ENCODE assay signal across 8 cellular contexts in the genomic region with DNA sequence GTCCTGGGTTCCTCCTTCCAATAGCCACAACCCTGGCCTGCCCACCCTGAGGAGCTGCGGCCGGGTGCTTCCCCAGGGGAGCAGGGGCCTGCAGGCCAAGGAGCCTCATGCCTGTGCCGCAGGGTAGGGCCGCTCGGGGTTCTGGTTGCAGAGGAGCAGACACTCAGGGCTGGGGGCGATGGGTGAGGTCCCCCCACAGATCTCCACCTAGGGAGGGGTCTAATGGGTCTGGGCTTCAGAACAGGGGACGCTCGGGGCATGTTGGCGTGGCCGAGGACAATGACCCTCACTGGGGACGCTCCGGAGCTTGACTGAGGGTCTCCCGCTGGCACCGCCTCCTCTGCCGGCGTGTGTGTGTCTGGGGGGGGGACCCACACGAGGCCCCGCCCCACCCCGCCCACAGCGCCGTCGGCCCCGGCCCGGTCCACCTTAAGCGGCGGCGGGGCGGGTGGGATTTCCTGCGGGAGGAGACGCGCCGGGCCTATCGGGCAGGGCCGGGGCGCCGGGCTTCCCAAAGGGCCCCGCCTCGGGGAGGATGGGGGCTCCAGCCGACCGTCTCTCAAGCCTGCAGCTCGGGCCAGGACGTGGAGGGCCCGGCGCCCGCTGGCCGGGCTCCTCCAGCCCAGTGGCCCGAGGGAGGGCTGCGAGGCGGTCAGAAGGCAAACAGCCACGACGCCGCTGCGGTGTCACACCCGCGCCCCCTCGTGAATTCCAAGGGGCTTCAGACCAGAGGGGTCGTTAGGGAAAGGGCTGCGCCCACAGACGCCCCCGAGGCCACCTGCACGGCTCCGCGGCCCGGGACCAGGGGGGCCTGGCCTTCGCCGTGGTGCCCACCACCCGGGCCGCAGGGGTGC. TPM values are rescaled to one million over a fixed set of nuclear protein-coding genes. Genes with fewer than 3 reads are reported as not detected.
DNase-seq lines count a peak whose midpoint lies in the region; ATAC-seq, FAIRE-seq and TF ChIP-seq lines count a peak whose summit lies in the region.

No MANE protein-coding gene starts in this region.

- no peak for FAIRE-seq in H1 (lab: Jason Lieb, UNC)

- H2BK5ac ChIP-seq in H9 (ENCODE audit: insufficient read length, low read length) (no peak overlapping the region), H1 (ENCODE audit: low read depth, low read length) (no peak overlapping the region), mesenchymal stem cell (ENCODE audit: low read depth, low read length, poor library complexity, severe bottlenecking) (peak overlapping the region; percentile 57)

- peak overlapping the region; percentile 57 to 73; a peak in 4 of 5 replicates for H3K4me3 Mint-ChIP-seq in H9
- H3K4me3 Mint-ChIP-seq in activated CD8-positive, alpha-beta memory T cell treated with anti-CD3 and anti-CD28 coated beads, Interleukin-2, amount 10 ng/mL, durations not matched to agents 7 days and 5 days: no peak overlapping the region

- CTCF ChIA-PET in activated CD8-positive, alpha-beta memory T cell treated with anti-CD3 and anti-CD28 coated beads, Interleukin-2, amount 10 ng/mL, durations not matched to agents 7 days and 5 days (lab: Charles Lee): interaction anchor here (0.9 to 3.9 kb wide), 4 partner anchors 35 to 167 kb away, joined by 3 to 28 read pairs (median 3); no protein-coding TSS in a partner anchor
- CTCF ChIA-PET in H1 (lab: Charles Lee; ENCODE audit: partially characterized antibody): interaction anchor here (1.0 to 2.6 kb wide), 7 partner anchors 10 to 163 kb away, joined by 3 to 18 read pairs (median 4); a partner anchor contains a TSS

- no CpG with 5 or more reads among the region's 68 CpGs for WGBS in H9 (ENCODE audit: extremely low coverage, insufficient read length, low lambda C conversion rate)
- WGBS in H1 (ENCODE audit: extremely low coverage in 1 of 2, insufficient coverage in 1 of 2, insufficient read length in 1 of 2, insufficient replicate concordance in 2 of 2, low coverage in 1 of 2, low lambda C conversion rate in 2 of 2, missing lambda C conversion rate in 1 of 2), 2 experiments: 14% methylated on average over 40 of the region's 68 CpGs; no CpG with 5 or more reads in 1 of the 2 experiments
- WGBS in mesenchymal stem cell: 12% methylated on average over 54 of the region's 68 CpGs

- H3K9me3 Mint-ChIP-seq in H9: no peaks in the 10 kb centered on the region
- H3K9me3 Mint-ChIP-seq in activated CD8-positive, alpha-beta memory T cell treated with anti-CD3 and anti-CD28 coated beads, Interleukin-2, amount 10 ng/mL, durations not matched to agents 7 days and 5 days (ENCODE audit: low read depth): no peaks in the 10 kb centered on the region

- no peak overlapping the region for H3K27ac Mint-ChIP-seq in H9
- H3K27ac Mint-ChIP-seq in activated CD8-positive, alpha-beta memory T cell treated with anti-CD3 and anti-CD28 coated beads, Interleukin-2, amount 10 ng/mL, durations not matched to agents 7 days and 5 days: no peak overlapping the region

- TF ChIP-seq RAD21 in H1 (IDR thresholded peaks at IDR 0.05 in 1 of 2, conservative IDR thresholded peaks at IDR 0.05 in 1 of 2; ENCODE audit: low read depth in 2 of 2, low read length in 2 of 2): no peak

- ATAC-seq in activated CD8-positive, alpha-beta memory T cell treated with anti-CD3 and anti-CD28 coated beads, Interleukin-2, amount 10 ng/mL, durations not matched to agents 7 days and 5 days: peak; percentile 68
- ATAC-seq in HG03039 (IDR thresholded peaks at IDR 0.05; ENCODE audit: unreplicated experiment): no peak

- no peaks in the 10 kb centered on the region for H3K27me3 ChIP-seq in H9 (ENCODE audit: insufficient read depth, low read length)
- no peaks in the 10 kb centered on the region; a peak in 2 of 7 replicates for H3K27me3 ChIP-seq in H1 (replicated peaks in 1 of 4; ENCODE audit: control insufficient read depth in 3 of 4, extremely low read depth in 1 of 4, insufficient read depth in 3 of 4, low read length in 3 of 4)
- no peaks in the 10 kb centered on the region for H3K27me3 ChIP-seq in mesenchymal stem cell (ENCODE audit: control insufficient read depth in 1 of 2, insufficient read depth in 1 of 2, low read length in 2 of 2)

- H3K27ac ChIP-seq in H9 (ENCODE audit: insufficient read length, low read depth, low read length): no peak overlapping the region
- H3K27ac ChIP-seq in H1 (ENCODE audit: low read depth, low read length): no peak overlapping the region; the same call in 1 of the 2 replicates
- no peak overlapping the region for H3K27ac ChIP-seq in mesenchymal stem cell (ENCODE audit: low read length, poor library complexity, severe bottlenecking)

- H4K5ac ChIP-seq in H9 (ENCODE audit: insufficient read length, low read depth, low read length): no peak overlapping the region
- H4K5ac ChIP-seq in H1 (ENCODE audit: insufficient read length, low read depth, low read length): peak overlapping the region; percentile 26

- H4K91ac ChIP-seq in H9 (ENCODE audit: insufficient read length, low read depth, low read length) (no peak overlapping the region), H1 (replicated peaks; ENCODE audit: insufficient read length, low read length) (no peak overlapping the region), mesenchymal stem cell (ENCODE audit: low read length) (peak overlapping the region; percentile 92)

- H3K36me3 Mint-ChIP-seq in H9 (ENCODE audit: insufficient read depth in 1 of 3, low read depth in 3 of 3): peaks cover 8 to 23% (median 19%) of the 10 kb centered on the region in 3 experiments; a peak in 6 of 7 replicates
- H3K36me3 Mint-ChIP-seq in activated CD8-positive, alpha-beta memory T cell treated with anti-CD3 and anti-CD28 coated beads, Interleukin-2, amount 10 ng/mL, durations not matched to agents 7 days and 5 days: peaks cover 10% of the 10 kb centered on the region

- no peak overlapping the region for H2BK120ac ChIP-seq in H9 (ENCODE audit: low read depth, low read length, poor library complexity, severe bottlenecking)
- no peak overlapping the region for H2BK120ac ChIP-seq in H1 (replicated peaks; ENCODE audit: low read depth, low read length)
- H2BK120ac ChIP-seq in mesenchymal stem cell (ENCODE audit: low read depth, low read length): peak overlapping the region; percentile 87

- H3K36me3 ChIP-seq in H1 (ENCODE audit: control insufficient read depth in 2 of 4, insufficient read depth in 4 of 4, low read length in 3 of 4) (peaks cover 8 to 22% (median 11%) of the 10 kb centered on the region in 4 experiments; a peak in 6 of 8 replicates), mesenchymal stem cell (ENCODE audit: control insufficient read depth in 1 of 2, insufficient read depth in 2 of 2, low read depth in 1 of 2, low read length in 2 of 2) (peaks cover 21 to 44% of the 10 kb centered on the region in 2 experiments)

- peaks cover 8% of the 10 kb centered on the region in 2 experiments for H3K4me1 Mint-ChIP-seq in H9
- peaks cover 21% of the 10 kb centered on the region for H3K4me1 Mint-ChIP-seq in activated CD8-positive, alpha-beta memory T cell treated with anti-CD3 and anti-CD28 coated beads, Interleukin-2, amount 10 ng/mL, durations not matched to agents 7 days and 5 days

- H3K4me1 ChIP-seq in H9 (ENCODE audit: insufficient read depth, low read length) (no peaks in the 10 kb centered on the region), H1 (replicated peaks in 1 of 4; ENCODE audit: control insufficient read depth in 3 of 4, insufficient read depth in 4 of 4, low read length in 3 of 4) (peaks cover 0 to 12% (median 7%) of the 10 kb centered on the region in 4 experiments; a peak in 4 of 7 replicates), mesenchymal stem cell (ENCODE audit: control insufficient read depth, insufficient read depth, low read depth, low read length) (peaks cover 39% of the 10 kb centered on the region)

- TF ChIP-seq EP300 in H1 (IDR thresholded peaks at IDR 0.05; ENCODE audit: borderline replicate concordance in 1 of 2, low read depth in 2 of 2, low read length in 2 of 2): no peak

- H3K79me2 ChIP-seq in H9 (ENCODE audit: insufficient read depth, low read length) (no peaks in the 10 kb centered on the region), H1 (ENCODE audit: control insufficient read depth in 1 of 2, insufficient read depth in 2 of 2, low read length in 2 of 2) (peaks cover 0 to 8% of the 10 kb centered on the region in 2 experiments; a peak in 1 of 4 replicates)

- TF ChIP-seq POLR2A in H1 (IDR thresholded peaks at IDR 0.05; ENCODE audit: control extremely low read depth in 1 of 2, low read depth in 2 of 2, low read length in 2 of 2): no peak

- peaks cover 4% of the 10 kb centered on the region for H3K23me2 ChIP-seq in H9 (ENCODE audit: insufficient read length, low read depth, low read length, poor library complexity, severe bottlenecking)
- peaks cover 7% of the 10 kb centered on the region; the same call in 1 of the 2 replicates for H3K23me2 ChIP-seq in H1 (ENCODE audit: low read depth, low read length)

- no peak overlapping the region for H3K56ac ChIP-seq in H9 (ENCODE audit: insufficient read length, low read depth, low read length)
- peak overlapping the region; percentile 59 for H3K56ac ChIP-seq in H1 (replicated peaks; ENCODE audit: insufficient read length, low read depth, low read length)

- H2BK15ac ChIP-seq in H9 (ENCODE audit: low read depth, low read length): no peak overlapping the region
- H2BK15ac ChIP-seq in H1 (ENCODE audit: low read length): no peak overlapping the region; the same call in none of the 2 replicates
- H2BK15ac ChIP-seq in mesenchymal stem cell (ENCODE audit: low read depth, poor library complexity, severe bottlenecking): peak overlapping the region; percentile 56

- H3K4me3 ChIP-seq in H1 (ENCODE audit: extremely low read depth in 1 of 4, insufficient read depth in 2 of 4, low read depth in 3 of 4, low read length in 4 of 4): peak overlapping the region; percentile 47 to 76 (median 54)
- H3K4me3 ChIP-seq in mesenchymal stem cell (ENCODE audit: insufficient read depth in 1 of 2, low read depth in 1 of 2, low read length in 2 of 2): peak overlapping the region; percentile 85 to 86

- H3K23ac ChIP-seq in H9 (ENCODE audit: insufficient read length, low read depth, low read length): no peak overlapping the region
- H3K23ac ChIP-seq in H1 (ENCODE audit: insufficient read length): no peak overlapping the region
- H3K23ac ChIP-seq in mesenchymal stem cell (ENCODE audit: low read length in 2 of 2): peak overlapping the region; percentile 63 to 81

- H2AFZ ChIP-seq in H9 (ENCODE audit: low read length) (no peak overlapping the region), H1 (ENCODE audit: low read length) (peak overlapping the region; percentile 60; the same call in 1 of the 2 replicates), mesenchymal stem cell (ENCODE audit: low read depth, low read length) (peak overlapping the region; percentile 80)

- H3K18ac ChIP-seq in H9 (ENCODE audit: insufficient read length, low read depth, low read length) (no peak overlapping the region), H1 (ENCODE audit: extremely low read depth, low read length) (no peak overlapping the region; the same call in 1 of the 2 replicates), mesenchymal stem cell (ENCODE audit: low read depth in 1 of 2, low read length in 2 of 2) (peak overlapping the region; percentile 92 to 97)

- H3K4me2 ChIP-seq in H9 (ENCODE audit: insufficient read depth, insufficient read length, low read length): peak overlapping the region; percentile 14
- H3K4me2 ChIP-seq in H1 (ENCODE audit: insufficient read depth in 1 of 2, low read depth in 2 of 2, low read length in 2 of 2): peak overlapping the region; percentile 58 to 67
- peak overlapping the region; percentile 84 for H3K4me2 ChIP-seq in mesenchymal stem cell (ENCODE audit: low read length, poor library complexity, severe bottlenecking)

- H3K14ac ChIP-seq in H9 (ENCODE audit: insufficient read depth, low read length): no peak overlapping the region
- H3K14ac ChIP-seq in H1 (ENCODE audit: insufficient read length): no peak overlapping the region
- H3K14ac ChIP-seq in mesenchymal stem cell (ENCODE audit: low read length in 2 of 2): peak overlapping the region in 1 of 2 experiments; percentile 84

- H3K9me3 ChIP-seq in H9 (ENCODE audit: control insufficient read depth, low read depth, low read length) (no peaks in the 10 kb centered on the region), H1 (ENCODE audit: insufficient read depth in 2 of 2, low read depth in 1 of 2, low read length in 1 of 2) (no peaks in the 10 kb centered on the region), mesenchymal stem cell (ENCODE audit: control insufficient read depth, low read length) (no peaks in the 10 kb centered on the region)

- H3K9ac ChIP-seq in H9 (ENCODE audit: extremely low read depth, insufficient read length, low read length) (no peak overlapping the region), H1 (replicated peaks in 1 of 4; ENCODE audit: extremely low read depth in 1 of 4, low read depth in 3 of 4, low read length in 3 of 4) (no peak overlapping the region), mesenchymal stem cell (ENCODE audit: low read length) (peak overlapping the region; percentile 87)

- H3K27me3 Mint-ChIP-seq in H9 (ENCODE audit: low read depth): no peaks in the 10 kb centered on the region; the same call in 1 of the 2 replicates
- H3K27me3 Mint-ChIP-seq in activated CD8-positive, alpha-beta memory T cell treated with anti-CD3 and anti-CD28 coated beads, Interleukin-2, amount 10 ng/mL, durations not matched to agents 7 days and 5 days: no peaks in the 10 kb centered on the region

- H4K8ac ChIP-seq in H9 (replicated peaks; ENCODE audit: insufficient read length, low read depth, low read length) (no peak overlapping the region), H1 (ENCODE audit: extremely low read depth, insufficient read depth, low read length) (no peak overlapping the region; the same call in 1 of the 2 replicates), mesenchymal stem cell (ENCODE audit: low read length) (peak overlapping the region; percentile 87)

- TF ChIP-seq CTCF in H9 (conservative IDR thresholded peaks at IDR 0.05) (no peak), H1 (IDR thresholded peaks at IDR 0.05; ENCODE audit: control extremely low read depth in 1 of 3, insufficient read depth in 1 of 3, low read depth in 1 of 3, low read length in 3 of 3) (no peak)

- H2BK20ac ChIP-seq in H9 (ENCODE audit: low read depth, low read length, poor library complexity, severe bottlenecking): no peak overlapping the region
- H2BK20ac ChIP-seq in H1 (ENCODE audit: low read length): no peak overlapping the region

- peaks cover 2% of the 10 kb centered on the region for H4K20me1 ChIP-seq in H9 (ENCODE audit: control insufficient read depth, insufficient read depth, insufficient read length)
- H4K20me1 ChIP-seq in H1 (replicated peaks in 1 of 2; ENCODE audit: control insufficient read depth in 1 of 2, insufficient read depth in 2 of 2, low read length in 2 of 2): peaks cover 11 to 29% of the 10 kb centered on the region in 2 experiments

- H2BK12ac ChIP-seq in H9 (ENCODE audit: insufficient read length, low read depth, low read length) (no peak overlapping the region), H1 (ENCODE audit: low read depth, low read length) (no peak overlapping the region), mesenchymal stem cell (ENCODE audit: low read length in 2 of 2) (peak overlapping the region in 1 of 2 experiments; percentile 51)

- H2AK5ac ChIP-seq in H9 (ENCODE audit: insufficient read length, low read length) (no peak overlapping the region), H1 (ENCODE audit: low read depth, low read length) (0 out of 2 replicates have a peak overlapping the region, but pooled peaks have one; percentile 33), mesenchymal stem cell (ENCODE audit: low read length, severe bottlenecking) (no peak overlapping the region)

- POLR2A ChIA-PET in H1 (lab: Charles Lee; ENCODE audit: partially characterized antibody): interaction anchor here (0.6 to 8.3 kb wide), 11 partner anchors 7 to 154 kb away, joined by 3 to 223 read pairs (median 8); a partner anchor contains a TSS

- H3K4ac ChIP-seq in H9 (ENCODE audit: low read depth, low read length) (no peak overlapping the region), H1 (replicated peaks; ENCODE audit: insufficient read length, low read depth, low read length) (peak overlapping the region; percentile 13), mesenchymal stem cell (ENCODE audit: low read depth in 1 of 2, low read length in 2 of 2) (peak overlapping the region; percentile 91 to 92)

- H3K79me1 ChIP-seq in H9 (ENCODE audit: insufficient read depth, low read depth, low read length, poor library complexity, severe bottlenecking) (no peaks in the 10 kb centered on the region), H1 (ENCODE audit: low read depth, low read length) (peaks cover 7% of the 10 kb centered on the region), mesenchymal stem cell (replicated peaks; ENCODE audit: low read length, poor library complexity, severe bottlenecking) (peaks cover 19% of the 10 kb centered on the region)

- DNase-seq in Daoy (ENCODE audit: low read depth) (peak; percentile 69), H9 (peak; percentile 75), NCI-H2171 treated with DMSO at 0.1 percent for 48 hours (lab: John Stamatoyannopoulos, UW) (peak; percentile 26), H1 (ENCODE audit: low read depth in 1 of 2, low spot score in 2 of 2) (peak in 1 of 2 experiments; percentile 82), mesenchymal stem cell (peak; percentile 85)
- DNase-seq in activated CD8-positive, alpha-beta memory T cell treated with anti-CD3 and anti-CD28 coated beads, Interleukin-2, amount 10 ng/mL, durations not matched to agents 7 days and 5 days: peak; percentile 76
- DNase-seq in stimulated activated CD4-positive, alpha-beta T cell treated with anti-CD3 and anti-CD28 coated beads, TNF-alpha, amount 100 ng/mL, for 48 hours (ENCODE audit: low read depth in 3 of 3): peak; percentile 48 to 75 (median 58)

- no peak overlapping the region for H3T11ph ChIP-seq in H9 (ENCODE audit: low read length)

RNA-seq across cellular contexts. Expression of a gene that starts 0.6 kb away (rescaled TPM):
- total RNA-seq in Daoy (2014; rRNA removed; shearing (Covaris generic)): 3.3 and 20.7 TPM in 2 replicates
- total RNA-seq in H9 (2021): 47.3 and 51.7 TPM in 2 replicates
- 10 to 100 TPM; 57.9 to 66.3 TPM for total RNA-seq in activated CD8-positive, alpha-beta memory T cell treated with anti-CD3 and anti-CD28 coated beads, Interleukin-2, amount 10 ng/mL, durations not matched to agents 7 days and 5 days
- total RNA-seq in H1 (2021; fragmentation: NEBNext Ultra II Directional; extraction: Animal tissue kit (Norgen Biotek cat#: 25700)): 64.0 and 65.6 TPM in 2 replicates
- polyA plus RNA-seq in H1 (2011; rRNA removed): 18.6 and 44.4 TPM in 2 replicates
- 21.0 TPM for polyA plus RNA-seq in H1 (2011; cell fraction: cytosol; rRNA removed)
- 143 TPM for polyA plus RNA-seq in H1 (2011; cell fraction: nucleus; rRNA removed)
- 17.5 to 48.9 TPM (median 42.8 TPM) in 4 replicates for polyA plus RNA-seq in H1 (2012, experiment 1 of 2)
- 14.6 TPM for polyA plus RNA-seq in H1 (2012, experiment 2 of 2)
- polyA plus RNA-seq in H1 (2013, experiment 1 of 2): 55.6 TPM
- 52.7 TPM for polyA plus RNA-seq in H1 (2013, experiment 2 of 2)
- polyA minus RNA-seq in H1 (2011; rRNA and poly(A)+ RNA removed): 8.0 and 13.3 TPM in 2 replicates
- polyA minus RNA-seq in H1 (2011; cell fraction: cytosol; rRNA and poly(A)+ RNA removed): 22.4 TPM
- 26.6 TPM for polyA minus RNA-seq in H1 (2011; cell fraction: nucleus; rRNA and poly(A)+ RNA removed)
- polyA plus RNA-seq in mesenchymal stem cell (2013, experiment 1 of 2): 53.0 TPM
- polyA plus RNA-seq in mesenchymal stem cell (2013, experiment 2 of 2): 50.1 TPM

RNA-seq across cellular contexts. Expression of a gene that starts 13.9 kb away (rescaled TPM):
- total RNA-seq in Daoy (2014; rRNA removed; shearing (Covaris generic)): 36.6 and 41.3 TPM in 2 replicates
- 58.2 and 65.0 TPM in 2 replicates for total RNA-seq in H9 (2021)
- 100 to 1,000 TPM in 1 of 2 experiments, 10 to 100 TPM in 1; 98.1 to 140 TPM for total RNA-seq in activated CD8-positive, alpha-beta memory T cell treated with anti-CD3 and anti-CD28 coated beads, Interleukin-2, amount 10 ng/mL, durations not matched to agents 7 days and 5 days
- 44.9 and 47.9 TPM in 2 replicates for total RNA-seq in H1 (2021; fragmentation: NEBNext Ultra II Directional; extraction: Animal tissue kit (Norgen Biotek cat#: 25700))
- 50.3 and 73.2 TPM in 2 replicates for polyA plus RNA-seq in H1 (2011; rRNA removed)
- polyA plus RNA-seq in H1 (2011; cell fraction: cytosol; rRNA removed): 65.7 TPM
- polyA plus RNA-seq in H1 (2011; cell fraction: nucleus; rRNA removed): 307 TPM
- 45.4 to 62.4 TPM (median 53.1 TPM) in 4 replicates for polyA plus RNA-seq in H1 (2012, experiment 1 of 2)
- 32.7 TPM for polyA plus RNA-seq in H1 (2012, experiment 2 of 2)
- polyA plus RNA-seq in H1 (2013, experiment 1 of 2): 36.2 TPM
- polyA plus RNA-seq in H1 (2013, experiment 2 of 2): 32.7 TPM
- 23.1 and 26.5 TPM in 2 replicates for polyA minus RNA-seq in H1 (2011; rRNA and poly(A)+ RNA removed)
- 46.8 TPM for polyA minus RNA-seq in H1 (2011; cell fraction: cytosol; rRNA and poly(A)+ RNA removed)
- 94.9 TPM for polyA minus RNA-seq in H1 (2011; cell fraction: nucleus; rRNA and poly(A)+ RNA removed)
- polyA plus RNA-seq in mesenchymal stem cell (2013, experiment 1 of 2): 20.4 TPM
- 22.5 TPM for polyA plus RNA-seq in mesenchymal stem cell (2013, experiment 2 of 2)

RNA-seq across cellular contexts. Expression of a gene that starts 15.1 kb away (rescaled TPM):
- 1,098 and 1,301 TPM in 2 replicates for total RNA-seq in Daoy (2014; rRNA removed; shearing (Covaris generic))
- total RNA-seq in H9 (2021): 522 and 531 TPM in 2 replicates
- 100 to 1,000 TPM; 318 to 345 TPM for total RNA-seq in activated CD8-positive, alpha-beta memory T cell treated with anti-CD3 and anti-CD28 coated beads, Interleukin-2, amount 10 ng/mL, durations not matched to agents 7 days and 5 days
- total RNA-seq in H1 (2021; fragmentation: NEBNext Ultra II Directional; extraction: Animal tissue kit (Norgen Biotek cat#: 25700)): 484 and 495 TPM in 2 replicates
- 343 and 465 TPM in 2 replicates for polyA plus RNA-seq in H1 (2011; rRNA removed)
- polyA plus RNA-seq in H1 (2011; cell fraction: cytosol; rRNA removed): 587 TPM
- polyA plus RNA-seq in H1 (2011; cell fraction: nucleus; rRNA removed): 423 TPM
- polyA plus RNA-seq in H1 (2012, experiment 1 of 2): 421 to 441 TPM (median 430 TPM) in 4 replicates
- polyA plus RNA-seq in H1 (2012, experiment 2 of 2): 333 TPM
- 541 TPM for polyA plus RNA-seq in H1 (2013, experiment 1 of 2)
- 525 TPM for polyA plus RNA-seq in H1 (2013, experiment 2 of 2)
- 220 and 269 TPM in 2 replicates for polyA minus RNA-seq in H1 (2011; rRNA and poly(A)+ RNA removed)
- polyA minus RNA-seq in H1 (2011; cell fraction: cytosol; rRNA and poly(A)+ RNA removed): 274 TPM
- polyA minus RNA-seq in H1 (2011; cell fraction: nucleus; rRNA and poly(A)+ RNA removed): 169 TPM
- 126 TPM for polyA plus RNA-seq in mesenchymal stem cell (2013, experiment 1 of 2)
- polyA plus RNA-seq in mesenchymal stem cell (2013, experiment 2 of 2): 125 TPM

RNA-seq across cellular contexts. Expression of a gene that starts 19.9 kb away (rescaled TPM):
- total RNA-seq in Daoy (2014; rRNA removed; shearing (Covaris generic)): 0.51 TPM in 1 of 2 replicates, not detected in the other
- total RNA-seq in H9 (2021): not detected in 2 replicates
- total RNA-seq in activated CD8-positive, alpha-beta memory T cell treated with anti-CD3 and anti-CD28 coated beads, Interleukin-2, amount 10 ng/mL, durations not matched to agents 7 days and 5 days: not detected
- total RNA-seq in H1 (2021; fragmentation: NEBNext Ultra II Directional; extraction: Animal tissue kit (Norgen Biotek cat#: 25700)): not detected in 2 replicates
- not detected in 2 replicates for polyA plus RNA-seq in H1 (2011; rRNA removed)
- not detected for polyA plus RNA-seq in H1 (2011; cell fraction: cytosol; rRNA removed)
- not detected for polyA plus RNA-seq in H1 (2011; cell fraction: nucleus; rRNA removed)
- polyA plus RNA-seq in H1 (2012, experiment 1 of 2): 0.22 TPM in 1 of 4 replicates, not detected in the others
- not detected for polyA plus RNA-seq in H1 (2012, experiment 2 of 2)
- not detected for polyA plus RNA-seq in H1 (2013, experiment 1 of 2)
- not detected for polyA plus RNA-seq in H1 (2013, experiment 2 of 2)
- not detected in 2 replicates for polyA minus RNA-seq in H1 (2011; rRNA and poly(A)+ RNA removed)
- not detected for polyA minus RNA-seq in H1 (2011; cell fraction: cytosol; rRNA and poly(A)+ RNA removed)
- polyA minus RNA-seq in H1 (2011; cell fraction: nucleus; rRNA and poly(A)+ RNA removed): not detected
- not detected for polyA plus RNA-seq in mesenchymal stem cell (2013, experiment 1 of 2)
- not detected for polyA plus RNA-seq in mesenchymal stem cell (2013, experiment 2 of 2)

RNA-seq across cellular contexts. Expression of a gene that starts 50.9 kb away (rescaled TPM):
- total RNA-seq in Daoy (2014; rRNA removed; shearing (Covaris generic)): 22.3 and 27.9 TPM in 2 replicates
- total RNA-seq in H9 (2021): 71.2 and 74.5 TPM in 2 replicates
- total RNA-seq in activated CD8-positive, alpha-beta memory T cell treated with anti-CD3 and anti-CD28 coated beads, Interleukin-2, amount 10 ng/mL, durations not matched to agents 7 days and 5 days: 10 to 100 TPM; 70.4 to 71.9 TPM
- total RNA-seq in H1 (2021; fragmentation: NEBNext Ultra II Directional; extraction: Animal tissue kit (Norgen Biotek cat#: 25700)): 42.3 and 43.7 TPM in 2 replicates
- polyA plus RNA-seq in H1 (2011; rRNA removed): 23.7 and 42.5 TPM in 2 replicates
- polyA plus RNA-seq in H1 (2011; cell fraction: cytosol; rRNA removed): 36.9 TPM
- polyA plus RNA-seq in H1 (2011; cell fraction: nucleus; rRNA removed): 172 TPM
- polyA plus RNA-seq in H1 (2012, experiment 1 of 2): 33.0 to 43.7 TPM (median 38.6 TPM) in 4 replicates
- 12.7 TPM for polyA plus RNA-seq in H1 (2012, experiment 2 of 2)
- 26.6 TPM for polyA plus RNA-seq in H1 (2013, experiment 1 of 2)
- 22.8 TPM for polyA plus RNA-seq in H1 (2013, experiment 2 of 2)
- 31.8 and 33.0 TPM in 2 replicates for polyA minus RNA-seq in H1 (2011; rRNA and poly(A)+ RNA removed)
- polyA minus RNA-seq in H1 (2011; cell fraction: cytosol; rRNA and poly(A)+ RNA removed): 26.9 TPM
- 60.0 TPM for polyA minus RNA-seq in H1 (2011; cell fraction: nucleus; rRNA and poly(A)+ RNA removed)
- 11.9 TPM for polyA plus RNA-seq in mesenchymal stem cell (2013, experiment 1 of 2)
- 11.1 TPM for polyA plus RNA-seq in mesenchymal stem cell (2013, experiment 2 of 2)

Comparison
In these comparisons a context has a peak if more than half of its experiments do, and no peak if none do; other contexts are left out.
1. H3K18ac ChIP-seq: peak in mesenchymal stem cell (2 of 2); none in H9 (single experiment) and H1 (single experiment).
2. H3K23ac ChIP-seq: peak in mesenchymal stem cell (2 of 2); none in H9 (single experiment) and H1 (single experiment).
3. H3K4me2 ChIP-seq: peak in every context shown above with its lines; median percentile 84 in mesenchymal stem cell; 62 in H1; 14 in H9.